Comparison of ENCODE assay signal across 27 cellular contexts in the genomic region with DNA sequence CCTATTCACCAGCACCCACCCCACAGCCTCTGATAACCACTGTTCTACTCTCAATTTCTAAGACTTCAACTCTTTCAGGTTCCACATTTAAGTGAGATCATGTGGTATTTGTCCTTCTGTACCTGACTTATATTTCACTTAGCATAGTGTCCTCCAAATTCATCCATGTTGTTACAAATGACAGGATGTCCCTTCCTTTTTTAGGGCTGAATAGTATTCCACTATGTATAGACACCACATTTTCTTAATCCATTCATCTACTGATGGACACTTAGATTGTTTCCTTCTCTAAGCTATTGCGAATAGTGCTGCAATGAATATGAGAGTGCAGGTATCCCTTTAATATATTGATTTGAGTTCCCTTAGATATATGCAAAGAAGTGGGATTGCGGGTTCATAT.
"Had no signal": no experiment of that assay in that cellular context is flagged by ENCODE, and none has a peak within 500 bp of the region (broad histone marks: within the 10 kb centered on the region; RNA-seq: fewer than 3 reads in every experiment).

No MANE protein-coding gene starts in this region.

- FAIRE-seq: colon, endothelial cell of umbilical vein, frontal cortex had no signal

- H3K27ac ChIP-seq: colonic mucosa, coronary artery, dorsolateral prefrontal cortex, epithelial cell of prostate, esophagus muscularis mucosa, esophagus squamous epithelium, foreskin keratinocyte, gastrocnemius medialis, gastroesophageal sphincter, heart left ventricle, heart right ventricle, hepatocyte had no signal

- H3K79me2 ChIP-seq: hepatocyte had no signal

- H3K4me1 ChIP-seq: colonic mucosa, esophagus muscularis mucosa, esophagus squamous epithelium, foreskin keratinocyte, gastrocnemius medialis, gastroesophageal sphincter, heart left ventricle, heart right ventricle had no signal

- H3K4me3 ChIP-seq: colonic mucosa, coronary artery, dorsolateral prefrontal cortex, esophagus muscularis mucosa, esophagus squamous epithelium, gastrocnemius medialis, gastroesophageal sphincter, heart left ventricle, heart right ventricle, hepatocyte had no signal

- H2AFZ ChIP-seq: hepatocyte had no signal

- DNase-seq: colonic mucosa; cortex of kidney; dermis blood vessel endothelial cell; dorsolateral prefrontal cortex; effector CD4-positive, alpha-beta T cell; effector CD8-positive, alpha-beta T cell; effector memory CD4-positive, alpha-beta T cell; effector memory CD8-positive, alpha-beta T cell; endodermal cell; erythroblast; esophagus squamous epithelium; foreskin keratinocyte; foreskin melanocyte; gastrocnemius medialis; glutamatergic neuron; head of caudate nucleus; heart left ventricle; heart right ventricle had no signal

- H3K4me2 ChIP-seq: hepatocyte had no signal

- H3K27me3 ChIP-seq: colonic mucosa, hepatocyte had no signal

- ATAC-seq: effector memory CD8-positive, alpha-beta T cell; esophagus mucosa; foreskin keratinocyte; gastrocnemius medialis; gastroesophageal sphincter; heart left ventricle; heart right ventricle had no signal

- H3K36me3 ChIP-seq: colonic mucosa, esophagus muscularis mucosa, esophagus squamous epithelium, gastrocnemius medialis, gastroesophageal sphincter, heart left ventricle, heart right ventricle had no signal

- H3K9me3 ChIP-seq: colonic mucosa, esophagus muscularis mucosa, esophagus squamous epithelium, gastrocnemius medialis, heart right ventricle had no signal
